1 cellular context compared by ENCODE assay signal in the genomic region with DNA sequence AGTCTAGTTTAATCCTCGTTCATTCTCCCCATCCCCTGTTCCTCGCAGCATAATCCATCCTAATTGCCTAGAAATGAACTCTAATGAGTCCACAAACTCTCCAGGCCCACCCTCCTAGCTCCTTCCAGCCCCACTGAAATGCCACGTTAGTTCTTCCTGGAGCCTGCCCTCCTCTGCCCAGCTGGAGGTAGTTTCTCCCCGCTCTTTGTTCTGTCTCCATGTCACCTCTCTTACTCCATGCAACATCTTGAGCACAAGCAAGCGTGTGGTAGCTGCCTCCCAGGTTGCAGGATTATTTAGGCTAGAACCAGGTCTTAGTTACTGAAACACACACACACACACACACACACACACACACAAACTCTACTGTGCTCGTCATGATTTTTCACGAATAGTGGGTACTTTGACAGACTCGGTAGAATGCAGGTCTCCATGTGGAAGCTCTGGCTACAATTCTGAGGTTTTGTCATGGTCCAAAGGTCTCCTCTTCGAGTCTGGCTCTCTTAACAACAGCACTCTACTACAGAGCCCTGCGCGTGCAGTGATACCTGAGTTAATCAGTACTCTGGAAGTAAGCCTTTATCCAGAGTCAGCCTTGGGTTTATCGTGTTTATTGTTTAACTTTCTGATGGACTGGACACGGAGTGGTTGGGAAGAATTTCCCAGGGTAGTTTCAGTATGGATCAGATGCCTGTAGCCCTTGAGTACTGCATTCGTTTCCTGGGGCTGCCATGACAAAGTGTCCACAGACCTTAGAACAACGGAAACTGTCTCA.
TF ChIP-seq lines count a peak whose summit lies in the region.

No MANE protein-coding gene starts in this region.

TF ChIP-seq in HepG2, 621 proteins besides CTCF, POLR2A, EP300 and RAD21 (continued from another document and continues in another):
- TF ChIP-seq, protein P1, sequence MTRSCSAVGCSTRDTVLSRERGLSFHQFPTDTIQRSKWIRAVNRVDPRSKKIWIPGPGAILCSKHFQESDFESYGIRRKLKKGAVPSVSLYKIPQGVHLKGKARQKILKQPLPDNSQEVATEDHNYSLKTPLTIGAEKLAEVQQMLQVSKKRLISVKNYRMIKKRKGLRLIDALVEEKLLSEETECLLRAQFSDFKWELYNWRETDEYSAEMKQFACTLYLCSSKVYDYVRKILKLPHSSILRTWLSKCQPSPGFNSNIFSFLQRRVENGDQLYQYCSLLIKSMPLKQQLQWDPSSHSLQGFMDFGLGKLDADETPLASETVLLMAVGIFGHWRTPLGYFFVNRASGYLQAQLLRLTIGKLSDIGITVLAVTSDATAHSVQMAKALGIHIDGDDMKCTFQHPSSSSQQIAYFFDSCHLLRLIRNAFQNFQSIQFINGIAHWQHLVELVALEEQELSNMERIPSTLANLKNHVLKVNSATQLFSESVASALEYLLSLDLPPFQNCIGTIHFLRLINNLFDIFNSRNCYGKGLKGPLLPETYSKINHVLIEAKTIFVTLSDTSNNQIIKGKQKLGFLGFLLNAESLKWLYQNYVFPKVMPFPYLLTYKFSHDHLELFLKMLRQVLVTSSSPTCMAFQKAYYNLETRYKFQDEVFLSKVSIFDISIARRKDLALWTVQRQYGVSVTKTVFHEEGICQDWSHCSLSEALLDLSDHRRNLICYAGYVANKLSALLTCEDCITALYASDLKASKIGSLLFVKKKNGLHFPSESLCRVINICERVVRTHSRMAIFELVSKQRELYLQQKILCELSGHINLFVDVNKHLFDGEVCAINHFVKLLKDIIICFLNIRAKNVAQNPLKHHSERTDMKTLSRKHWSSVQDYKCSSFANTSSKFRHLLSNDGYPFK (CRISPR knock-in tag; IDR thresholded peaks at IDR 0.05; ENCODE audit: borderline replicate concordance) = 0 out of 2 replicates have a peak, but pooled peaks have one; percentile 20
- TF ChIP-seq, protein P2, sequence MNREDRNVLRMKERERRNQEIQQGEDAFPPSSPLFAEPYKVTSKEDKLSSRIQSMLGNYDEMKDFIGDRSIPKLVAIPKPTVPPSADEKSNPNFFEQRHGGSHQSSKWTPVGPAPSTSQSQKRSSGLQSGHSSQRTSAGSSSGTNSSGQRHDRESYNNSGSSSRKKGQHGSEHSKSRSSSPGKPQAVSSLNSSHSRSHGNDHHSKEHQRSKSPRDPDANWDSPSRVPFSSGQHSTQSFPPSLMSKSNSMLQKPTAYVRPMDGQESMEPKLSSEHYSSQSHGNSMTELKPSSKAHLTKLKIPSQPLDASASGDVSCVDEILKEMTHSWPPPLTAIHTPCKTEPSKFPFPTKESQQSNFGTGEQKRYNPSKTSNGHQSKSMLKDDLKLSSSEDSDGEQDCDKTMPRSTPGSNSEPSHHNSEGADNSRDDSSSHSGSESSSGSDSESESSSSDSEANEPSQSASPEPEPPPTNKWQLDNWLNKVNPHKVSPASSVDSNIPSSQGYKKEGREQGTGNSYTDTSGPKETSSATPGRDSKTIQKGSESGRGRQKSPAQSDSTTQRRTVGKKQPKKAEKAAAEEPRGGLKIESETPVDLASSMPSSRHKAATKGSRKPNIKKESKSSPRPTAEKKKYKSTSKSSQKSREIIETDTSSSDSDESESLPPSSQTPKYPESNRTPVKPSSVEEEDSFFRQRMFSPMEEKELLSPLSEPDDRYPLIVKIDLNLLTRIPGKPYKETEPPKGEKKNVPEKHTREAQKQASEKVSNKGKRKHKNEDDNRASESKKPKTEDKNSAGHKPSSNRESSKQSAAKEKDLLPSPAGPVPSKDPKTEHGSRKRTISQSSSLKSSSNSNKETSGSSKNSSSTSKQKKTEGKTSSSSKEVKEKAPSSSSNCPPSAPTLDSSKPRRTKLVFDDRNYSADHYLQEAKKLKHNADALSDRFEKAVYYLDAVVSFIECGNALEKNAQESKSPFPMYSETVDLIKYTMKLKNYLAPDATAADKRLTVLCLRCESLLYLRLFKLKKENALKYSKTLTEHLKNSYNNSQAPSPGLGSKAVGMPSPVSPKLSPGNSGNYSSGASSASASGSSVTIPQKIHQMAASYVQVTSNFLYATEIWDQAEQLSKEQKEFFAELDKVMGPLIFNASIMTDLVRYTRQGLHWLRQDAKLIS (CRISPR knock-in tag; IDR thresholded peaks at IDR 0.05) = 0 out of 2 replicates have a peak, but pooled peaks have one; percentile 35
- TF ChIP-seq HNF4A (CRISPR knock-in tag; IDR thresholded peaks at IDR 0.05) = peak; percentile 90
- TF ChIP-seq ZNF7 (CRISPR knock-in tag; IDR thresholded peaks at IDR 0.05) = peak; percentile 57; the same call in 1 of the 2 replicates
- TF ChIP-seq, protein P3, sequence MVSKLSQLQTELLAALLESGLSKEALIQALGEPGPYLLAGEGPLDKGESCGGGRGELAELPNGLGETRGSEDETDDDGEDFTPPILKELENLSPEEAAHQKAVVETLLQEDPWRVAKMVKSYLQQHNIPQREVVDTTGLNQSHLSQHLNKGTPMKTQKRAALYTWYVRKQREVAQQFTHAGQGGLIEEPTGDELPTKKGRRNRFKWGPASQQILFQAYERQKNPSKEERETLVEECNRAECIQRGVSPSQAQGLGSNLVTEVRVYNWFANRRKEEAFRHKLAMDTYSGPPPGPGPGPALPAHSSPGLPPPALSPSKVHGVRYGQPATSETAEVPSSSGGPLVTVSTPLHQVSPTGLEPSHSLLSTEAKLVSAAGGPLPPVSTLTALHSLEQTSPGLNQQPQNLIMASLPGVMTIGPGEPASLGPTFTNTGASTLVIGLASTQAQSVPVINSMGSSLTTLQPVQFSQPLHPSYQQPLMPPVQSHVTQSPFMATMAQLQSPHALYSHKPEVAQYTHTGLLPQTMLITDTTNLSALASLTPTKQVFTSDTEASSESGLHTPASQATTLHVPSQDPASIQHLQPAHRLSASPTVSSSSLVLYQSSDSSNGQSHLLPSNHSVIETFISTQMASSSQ (IDR thresholded peaks at IDR 0.05; ENCODE audit: low read depth) = peak; percentile 84
- TF ChIP-seq, protein P3 (CRISPR knock-in tag; IDR thresholded peaks at IDR 0.05; ENCODE audit: borderline replicate concordance) = peak; percentile 94
- TF ChIP-seq POLR2AphosphoS5 (IDR thresholded peaks at IDR 0.05; ENCODE audit: low read depth, low read length) = peak; percentile 56
- TF ChIP-seq YY1 (IDR thresholded peaks at IDR 0.05; ENCODE audit: insufficient read depth, insufficient replicate concordance, low read depth, low read length) = peak; percentile 28
- TF ChIP-seq, protein P4, sequence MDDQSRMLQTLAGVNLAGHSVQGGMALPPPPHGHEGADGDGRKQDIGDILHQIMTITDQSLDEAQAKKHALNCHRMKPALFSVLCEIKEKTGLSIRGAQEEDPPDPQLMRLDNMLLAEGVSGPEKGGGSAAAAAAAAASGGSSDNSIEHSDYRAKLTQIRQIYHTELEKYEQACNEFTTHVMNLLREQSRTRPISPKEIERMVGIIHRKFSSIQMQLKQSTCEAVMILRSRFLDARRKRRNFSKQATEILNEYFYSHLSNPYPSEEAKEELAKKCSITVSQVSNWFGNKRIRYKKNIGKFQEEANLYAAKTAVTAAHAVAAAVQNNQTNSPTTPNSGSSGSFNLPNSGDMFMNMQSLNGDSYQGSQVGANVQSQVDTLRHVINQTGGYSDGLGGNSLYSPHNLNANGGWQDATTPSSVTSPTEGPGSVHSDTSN (CRISPR knock-in tag; IDR thresholded peaks at IDR 0.05; ENCODE audit: borderline replicate concordance) = no peak
- TF ChIP-seq MYNN (CRISPR knock-in tag; IDR thresholded peaks at IDR 0.05; ENCODE audit: low read depth) = no peak
- peak; percentile 50; the same call in 1 of the 2 replicates for TF ChIP-seq RBFOX2 (IDR thresholded peaks at IDR 0.05; ENCODE audit: low read depth, low read length)
- TF ChIP-seq, protein P5, sequence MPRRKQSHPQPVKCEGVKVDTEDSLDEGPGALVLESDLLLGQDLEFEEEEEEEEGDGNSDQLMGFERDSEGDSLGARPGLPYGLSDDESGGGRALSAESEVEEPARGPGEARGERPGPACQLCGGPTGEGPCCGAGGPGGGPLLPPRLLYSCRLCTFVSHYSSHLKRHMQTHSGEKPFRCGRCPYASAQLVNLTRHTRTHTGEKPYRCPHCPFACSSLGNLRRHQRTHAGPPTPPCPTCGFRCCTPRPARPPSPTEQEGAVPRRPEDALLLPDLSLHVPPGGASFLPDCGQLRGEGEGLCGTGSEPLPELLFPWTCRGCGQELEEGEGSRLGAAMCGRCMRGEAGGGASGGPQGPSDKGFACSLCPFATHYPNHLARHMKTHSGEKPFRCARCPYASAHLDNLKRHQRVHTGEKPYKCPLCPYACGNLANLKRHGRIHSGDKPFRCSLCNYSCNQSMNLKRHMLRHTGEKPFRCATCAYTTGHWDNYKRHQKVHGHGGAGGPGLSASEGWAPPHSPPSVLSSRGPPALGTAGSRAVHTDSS (CRISPR knock-in tag; conservative IDR thresholded peaks at IDR 0.05) = no peak
- TF ChIP-seq ATF7 (IDR thresholded peaks at IDR 0.05) = no peak
- TF ChIP-seq ATF7 (CRISPR knock-in tag; IDR thresholded peaks at IDR 0.05) = 0 out of 2 replicates have a peak, but pooled peaks have one; percentile 8
- TF ChIP-seq, protein P6, sequence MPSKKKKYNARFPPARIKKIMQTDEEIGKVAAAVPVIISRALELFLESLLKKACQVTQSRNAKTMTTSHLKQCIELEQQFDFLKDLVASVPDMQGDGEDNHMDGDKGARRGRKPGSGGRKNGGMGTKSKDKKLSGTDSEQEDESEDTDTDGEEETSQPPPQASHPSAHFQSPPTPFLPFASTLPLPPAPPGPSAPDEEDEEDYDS (CRISPR knock-in tag; IDR thresholded peaks at IDR 0.05) = peak; percentile 82
- peak; percentile 74; the same call in 1 of the 2 replicates for TF ChIP-seq DMAP1 (CRISPR knock-in tag; IDR thresholded peaks at IDR 0.05)
- TF ChIP-seq ZMYM4 (CRISPR knock-in tag; IDR thresholded peaks at IDR 0.05) = peak; percentile 83
- TF ChIP-seq KLF11 (CRISPR knock-in tag; IDR thresholded peaks at IDR 0.05) = 0 out of 2 replicates have a peak, but pooled peaks have one; percentile 66
- peak; percentile 63; the same call in 1 of the 2 replicates for TF ChIP-seq ZNF510 (CRISPR knock-in tag; IDR thresholded peaks at IDR 0.05; ENCODE audit: low read depth)
- TF ChIP-seq TEAD3 (CRISPR knock-in tag; optimal IDR thresholded peaks at IDR 0.05; ENCODE audit: borderline replicate concordance) = peak; percentile 27
- TF ChIP-seq, protein P7, sequence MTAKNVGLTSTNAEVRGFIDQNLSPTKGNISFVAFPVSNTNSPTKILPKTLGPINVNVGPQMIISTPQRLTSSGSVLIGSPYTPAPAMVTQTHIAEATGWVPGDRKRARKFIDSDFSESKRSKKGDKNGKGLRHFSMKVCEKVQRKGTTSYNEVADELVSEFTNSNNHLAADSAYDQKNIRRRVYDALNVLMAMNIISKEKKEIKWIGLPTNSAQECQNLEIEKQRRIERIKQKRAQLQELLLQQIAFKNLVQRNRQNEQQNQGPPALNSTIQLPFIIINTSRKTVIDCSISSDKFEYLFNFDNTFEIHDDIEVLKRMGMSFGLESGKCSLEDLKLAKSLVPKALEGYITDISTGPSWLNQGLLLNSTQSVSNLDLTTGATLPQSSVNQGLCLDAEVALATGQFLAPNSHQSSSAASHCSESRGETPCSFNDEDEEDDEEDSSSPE (CRISPR knock-in tag; IDR thresholded peaks at IDR 0.05) = peak; percentile 57; the same call in 1 of the 2 replicates
- TF ChIP-seq, protein P8, sequence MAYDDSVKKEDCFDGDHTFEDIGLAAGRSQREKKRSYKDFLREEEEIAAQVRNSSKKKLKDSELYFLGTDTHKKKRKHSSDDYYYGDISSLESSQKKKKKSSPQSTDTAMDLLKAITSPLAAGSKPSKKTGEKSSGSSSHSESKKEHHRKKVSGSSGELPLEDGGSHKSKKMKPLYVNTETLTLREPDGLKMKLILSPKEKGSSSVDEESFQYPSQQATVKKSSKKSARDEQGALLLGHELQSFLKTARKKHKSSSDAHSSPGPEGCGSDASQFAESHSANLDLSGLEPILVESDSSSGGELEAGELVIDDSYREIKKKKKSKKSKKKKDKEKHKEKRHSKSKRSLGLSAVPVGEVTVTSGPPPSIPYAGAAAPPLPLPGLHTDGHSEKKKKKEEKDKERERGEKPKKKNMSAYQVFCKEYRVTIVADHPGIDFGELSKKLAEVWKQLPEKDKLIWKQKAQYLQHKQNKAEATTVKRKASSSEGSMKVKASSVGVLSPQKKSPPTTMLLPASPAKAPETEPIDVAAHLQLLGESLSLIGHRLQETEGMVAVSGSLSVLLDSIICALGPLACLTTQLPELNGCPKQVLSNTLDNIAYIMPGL (CRISPR knock-in tag; IDR thresholded peaks at IDR 0.05; ENCODE audit: borderline replicate concordance in 1 of 2, low read depth in 1 of 2) = peak in 1 of 2 experiments; percentile 58; a peak in 2 of 4 replicates
- TF ChIP-seq DNMT3B (CRISPR knock-in tag; conservative IDR thresholded peaks at IDR 0.05) = 0 out of 2 replicates have a peak, but pooled peaks have one; percentile 36
- TF ChIP-seq, protein P9, sequence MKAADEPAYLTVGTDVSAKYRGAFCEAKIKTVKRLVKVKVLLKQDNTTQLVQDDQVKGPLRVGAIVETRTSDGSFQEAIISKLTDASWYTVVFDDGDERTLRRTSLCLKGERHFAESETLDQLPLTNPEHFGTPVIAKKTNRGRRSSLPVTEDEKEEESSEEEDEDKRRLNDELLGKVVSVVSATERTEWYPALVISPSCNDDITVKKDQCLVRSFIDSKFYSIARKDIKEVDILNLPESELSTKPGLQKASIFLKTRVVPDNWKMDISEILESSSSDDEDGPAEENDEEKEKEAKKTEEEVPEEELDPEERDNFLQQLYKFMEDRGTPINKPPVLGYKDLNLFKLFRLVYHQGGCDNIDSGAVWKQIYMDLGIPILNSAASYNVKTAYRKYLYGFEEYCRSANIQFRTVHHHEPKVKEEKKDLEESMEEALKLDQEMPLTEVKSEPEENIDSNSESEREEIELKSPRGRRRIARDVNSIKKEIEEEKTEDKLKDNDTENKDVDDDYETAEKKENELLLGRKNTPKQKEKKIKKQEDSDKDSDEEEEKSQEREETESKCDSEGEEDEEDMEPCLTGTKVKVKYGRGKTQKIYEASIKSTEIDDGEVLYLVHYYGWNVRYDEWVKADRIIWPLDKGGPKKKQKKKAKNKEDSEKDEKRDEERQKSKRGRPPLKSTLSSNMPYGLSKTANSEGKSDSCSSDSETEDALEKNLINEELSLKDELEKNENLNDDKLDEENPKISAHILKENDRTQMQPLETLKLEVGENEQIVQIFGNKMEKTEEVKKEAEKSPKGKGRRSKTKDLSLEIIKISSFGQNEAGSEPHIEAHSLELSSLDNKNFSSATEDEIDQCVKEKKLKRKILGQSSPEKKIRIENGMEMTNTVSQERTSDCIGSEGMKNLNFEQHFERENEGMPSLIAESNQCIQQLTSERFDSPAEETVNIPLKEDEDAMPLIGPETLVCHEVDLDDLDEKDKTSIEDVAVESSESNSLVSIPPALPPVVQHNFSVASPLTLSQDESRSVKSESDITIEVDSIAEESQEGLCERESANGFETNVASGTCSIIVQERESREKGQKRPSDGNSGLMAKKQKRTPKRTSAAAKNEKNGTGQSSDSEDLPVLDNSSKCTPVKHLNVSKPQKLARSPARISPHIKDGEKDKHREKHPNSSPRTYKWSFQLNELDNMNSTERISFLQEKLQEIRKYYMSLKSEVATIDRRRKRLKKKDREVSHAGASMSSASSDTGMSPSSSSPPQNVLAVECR (CRISPR knock-in tag; IDR thresholded peaks at IDR 0.05; ENCODE audit: borderline replicate concordance) = no peak
